ENCODE assay signal across 28 cellular contexts in the genomic region with DNA sequence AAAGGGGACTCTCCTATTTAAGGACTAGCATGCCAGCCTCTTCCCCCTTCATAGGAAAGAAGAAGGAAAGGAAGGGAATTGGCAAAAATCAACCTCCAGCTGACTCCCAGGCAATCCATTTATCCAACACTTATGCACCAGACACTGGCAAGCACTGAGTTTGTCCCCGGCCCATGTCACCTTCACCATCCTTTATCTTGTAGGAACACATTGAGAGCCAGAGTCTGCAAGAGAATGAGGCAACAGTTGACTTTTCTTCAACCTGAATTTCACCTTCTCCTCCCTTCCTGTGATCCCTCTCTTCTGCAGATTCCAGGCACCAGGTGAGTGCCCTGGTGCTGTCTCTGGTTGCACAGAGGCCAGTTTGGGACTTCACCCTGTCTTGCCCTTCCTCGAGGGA.
"Had no signal": no experiment of that assay in that cellular context is flagged by ENCODE, and none has a peak within 500 bp of the region (broad histone marks: within the 10 kb centered on the region; RNA-seq: fewer than 3 reads in every experiment).

No MANE protein-coding gene starts in this region.

- H3K4me3 Mint-ChIP-seq: immature natural killer cell; mesothelial cell of epicardium; naive B cell; natural killer cell; stimulated activated memory B cell treated with anti-CD40 and anti-IgM and Interleukin-4, amounts not matched to agents 10 μg/mL and 1 μg/mL and 100 μg/mL, for 72 hours; stimulated activated naive CD8-positive, alpha-beta T cell treated with anti-CD3 and anti-CD28 coated beads, Interleukin-15, amount 100 ng/mL, for 72 hours; type B pancreatic cell had no signal

- H3K27ac Mint-ChIP-seq: immature natural killer cell; mesothelial cell of epicardium; naive B cell; natural killer cell; stimulated activated memory B cell treated with anti-CD40 and anti-IgM and Interleukin-4, amounts not matched to agents 10 μg/mL and 1 μg/mL and 100 μg/mL, for 72 hours; stimulated activated naive CD8-positive, alpha-beta T cell treated with anti-CD3 and anti-CD28 coated beads, Interleukin-15, amount 100 ng/mL, for 72 hours; type B pancreatic cell had no signal

- ATAC-seq: left colon; left lung; natural killer cell; pancreas; right lobe of liver; stimulated activated memory B cell treated with anti-CD40 and anti-IgM and Interleukin-4, amounts not matched to agents 10 μg/mL and 1 μg/mL and 100 μg/mL, for 72 hours had no signal

- H3K27ac ChIP-seq: left lung, pancreas, prostate gland, right lobe of liver, skin epidermis, vagina had no signal

- H3K36me3 ChIP-seq: left lung, pancreas, prostate gland, right lobe of liver, tibial nerve, vagina had no signal

- H3K4me3 ChIP-seq: left lung, lung, pancreas, prostate gland, right lobe of liver, skin epidermis, tibial nerve, vagina had no signal

- H3K9me3 ChIP-seq: left lung, pancreas, prostate gland, right lobe of liver, tibial nerve, vagina had no signal

- DNase-seq: hippocampal formation; immature natural killer cell; kidney; left colon; left lung; mesendoderm; naive B cell; natural killer cell; nucleus accumbens; pancreas; posterior cingulate gyrus; right lobe of liver; stimulated activated CD4-positive, alpha-beta T cell treated with anti-CD3 and anti-CD28 coated beads, Interleukin-12 subunit alpha, Interleukin-12 subunit beta, amount 100 ng/mL, for 4 hours; stimulated activated CD4-positive, alpha-beta T cell treated with anti-CD3 and anti-CD28 coated beads, Interleukin-15, amount 100 ng/mL, for 24 hours; stimulated activated CD4-positive, alpha-beta T cell treated with anti-CD3 and anti-CD28 coated beads, Interleukin-2, amount 100 ng/mL, for 24 hours; stimulated activated CD4-positive, alpha-beta T cell treated with anti-CD3 and anti-CD28 coated beads, Interleukin-4, amount 100 ng/mL, for 24 hours; stimulated activated naive CD4-positive, alpha-beta T cell treated with Interleukin-2 at 50 U/mL for 16 hours; stimulated activated naive CD8-positive, alpha-beta T cell treated with anti-CD3 and anti-CD28 coated beads, Interleukin-15, amount 100 ng/mL, for 72 hours; substantia nigra had no signal

- H3K4me1 Mint-ChIP-seq: immature natural killer cell; natural killer cell; stimulated activated naive CD8-positive, alpha-beta T cell treated with anti-CD3 and anti-CD28 coated beads, Interleukin-15, amount 100 ng/mL, for 72 hours had no signal

- FAIRE-seq: islet of Langerhans, kidney, pancreas had no signal

- H3K4me1 ChIP-seq: left lung, pancreas, prostate gland, right lobe of liver had no signal

- H3K27me3 ChIP-seq: left lung, pancreas, right lobe of liver, tibial nerve, vagina had no signal

- H3K9me3 Mint-ChIP-seq: immature natural killer cell; mesothelial cell of epicardium; natural killer cell; stimulated activated memory B cell treated with anti-CD40 and anti-IgM and Interleukin-4, amounts not matched to agents 10 μg/mL and 1 μg/mL and 100 μg/mL, for 72 hours; stimulated activated naive CD8-positive, alpha-beta T cell treated with anti-CD3 and anti-CD28 coated beads, Interleukin-15, amount 100 ng/mL, for 72 hours; type B pancreatic cell had no signal

- H3K36me3 Mint-ChIP-seq: immature natural killer cell; mesothelial cell of epicardium; natural killer cell; stimulated activated memory B cell treated with anti-CD40 and anti-IgM and Interleukin-4, amounts not matched to agents 10 μg/mL and 1 μg/mL and 100 μg/mL, for 72 hours; type B pancreatic cell had no signal
